Comparison of ENCODE assay signal across 14 cellular contexts in genomic region chr17:909642-910323, GRCh38.
DNase-seq lines count a peak whose midpoint lies in the region; ATAC-seq, FAIRE-seq and TF ChIP-seq lines count a peak whose summit lies in the region.
"Had no signal": no experiment of that assay in that cellular context is flagged by ENCODE, and none has a peak within 500 bp of the region (broad histone marks: within the 10 kb centered on the region; RNA-seq: fewer than 3 reads in every experiment).

No MANE protein-coding gene starts in this region.

- no peak overlapping the region for H2AFZ ChIP-seq in osteoblast (ENCODE audit: low read length)

- no peak overlapping the region for H3K27ac Mint-ChIP-seq in activated naive CD8-positive, alpha-beta T cell treated with anti-CD3 and anti-CD28 coated beads for 36 hours
- H3K27ac Mint-ChIP-seq: stimulated activated memory B cell treated with anti-CD40 and anti-IgM and Interleukin-4, amounts not matched to agents 10 μg/mL and 1 μg/mL and 100 μg/mL, for 72 hours had no signal

- H3K27me3 Mint-ChIP-seq in activated naive CD8-positive, alpha-beta T cell treated with anti-CD3 and anti-CD28 coated beads for 36 hours: peaks cover 40% of the 10 kb centered on the region

- no peaks in the 10 kb centered on the region for H3K9me3 ChIP-seq in osteoblast (ENCODE audit: low read depth, low read length)
- no peaks in the 10 kb centered on the region for H3K9me3 ChIP-seq in pancreas

- H3K79me2 ChIP-seq in osteoblast (ENCODE audit: insufficient read depth, low read length): peaks cover 2% of the 10 kb centered on the region

- H3K36me3 Mint-ChIP-seq in activated naive CD8-positive, alpha-beta T cell treated with anti-CD3 and anti-CD28 coated beads for 36 hours: no peaks in the 10 kb centered on the region
- H3K36me3 Mint-ChIP-seq: stimulated activated memory B cell treated with anti-CD40 and anti-IgM and Interleukin-4, amounts not matched to agents 10 μg/mL and 1 μg/mL and 100 μg/mL, for 72 hours had no signal

- H3K9me3 Mint-ChIP-seq in activated naive CD8-positive, alpha-beta T cell treated with anti-CD3 and anti-CD28 coated beads for 36 hours: no peaks in the 10 kb centered on the region
- H3K9me3 Mint-ChIP-seq: stimulated activated memory B cell treated with anti-CD40 and anti-IgM and Interleukin-4, amounts not matched to agents 10 μg/mL and 1 μg/mL and 100 μg/mL, for 72 hours had no signal

- H3K36me3 ChIP-seq in osteoblast (ENCODE audit: insufficient read depth, low read length) (no peaks in the 10 kb centered on the region), pancreas (no peaks in the 10 kb centered on the region)

- intact Hi-C loops in pancreas (cut with DNase I): no loop called here

- no peak for ATAC-seq in HG03196 (IDR thresholded peaks at IDR 0.05; ENCODE audit: unreplicated experiment)
- no peak for ATAC-seq in pancreas
- ATAC-seq: stimulated activated memory B cell treated with anti-CD40 and anti-IgM and Interleukin-4, amounts not matched to agents 10 μg/mL and 1 μg/mL and 100 μg/mL, for 72 hours had no signal

- no peak overlapping the region for H3K4me2 ChIP-seq in osteoblast (ENCODE audit: insufficient read depth, low read length)

- H3K4me3 Mint-ChIP-seq in activated naive CD8-positive, alpha-beta T cell treated with anti-CD3 and anti-CD28 coated beads for 36 hours: no peak overlapping the region
- H3K4me3 Mint-ChIP-seq: stimulated activated memory B cell treated with anti-CD40 and anti-IgM and Interleukin-4, amounts not matched to agents 10 μg/mL and 1 μg/mL and 100 μg/mL, for 72 hours had no signal

- DNase-seq in Daoy (ENCODE audit: low read depth) (peak; percentile 85), NOMO-1 treated with DMSO at 0.1 percent for 48 hours (lab: John Stamatoyannopoulos, UW; ENCODE audit: unreplicated experiment) (peak; percentile 64), epithelial cell of esophagus (ENCODE audit: low read depth) (peak; percentile 69), osteoblast (ENCODE audit: insufficient read length, low spot score, missing footprints) (no peak), pancreas (no peak)
- DNase-seq in activated naive CD8-positive, alpha-beta T cell treated with anti-CD3 and anti-CD28 coated beads for 36 hours: no peak
- no peak for DNase-seq in stimulated activated CD4-positive, alpha-beta T cell treated with anti-CD3 and anti-CD28 coated beads, Interleukin-12 subunit alpha, Interleukin-12 subunit beta, amount 100 ng/mL, for 4 hours
- DNase-seq: activated naive CD4-positive, alpha-beta T cell treated with anti-CD3 and anti-CD28 coated beads, Interleukin-2, amount 50 U/mL, for 16 hours; C1 segment of cervical spinal cord; GF-D8; NCI-H2171 treated with DMSO at 0.1 percent for 48 hours; stimulated activated CD4-positive, alpha-beta T cell treated with anti-CD3 and anti-CD28 coated beads, Interleukin-1b, Interleukin-23, amount 100 ng/mL, for 48 hours had no signal

- WGBS in pancreas, 2 donors: 89 to 91% methylated on average over 24 of the region's 24 CpGs

- H3K4me1 ChIP-seq in osteoblast (ENCODE audit: insufficient read depth, low read length) (peaks cover 8% of the 10 kb centered on the region), pancreas (no peaks in the 10 kb centered on the region)

- FAIRE-seq in pancreas (lab: Jason Lieb, UNC): no peak

- no peaks in the 10 kb centered on the region for H3K4me1 Mint-ChIP-seq in activated naive CD8-positive, alpha-beta T cell treated with anti-CD3 and anti-CD28 coated beads for 36 hours
- H3K4me1 Mint-ChIP-seq: stimulated activated memory B cell treated with anti-CD40 and anti-IgM and Interleukin-4, amounts not matched to agents 10 μg/mL and 1 μg/mL and 100 μg/mL, for 72 hours had no signal

- H4K20me1 ChIP-seq in osteoblast (ENCODE audit: insufficient read depth, low read length): no peaks in the 10 kb centered on the region

- H3K4me3 ChIP-seq in epithelial cell of esophagus (ENCODE audit: low read length) (no peak overlapping the region), osteoblast (ENCODE audit: insufficient read depth, low read length) (no peak overlapping the region), pancreas (no peak overlapping the region)

- no peaks in the 10 kb centered on the region for H3K27me3 ChIP-seq in osteoblast (ENCODE audit: insufficient read depth, low read length)
- no peaks in the 10 kb centered on the region for H3K27me3 ChIP-seq in pancreas

- no peak for TF ChIP-seq CTCF in epithelial cell of esophagus (IDR thresholded peaks at IDR 0.05; ENCODE audit: insufficient read depth, low read depth, low read length, missing control alignments)
- TF ChIP-seq CTCF in osteoblast (IDR thresholded peaks at IDR 0.05; ENCODE audit: extremely low read depth, low read depth, low read length): no peak
- TF ChIP-seq CTCF in pancreas (IDR thresholded peaks at IDR 0.05): no peak

- H3K27ac ChIP-seq in osteoblast (ENCODE audit: low read depth, low read length) (peak overlapping the region; percentile 37), pancreas (no peak overlapping the region)

Comparison
In these comparisons a context has a peak if more than half of its experiments do, and no peak if none do; other contexts are left out.
1. DNase-seq: peak in Daoy (single experiment), NOMO-1 treated with DMSO at 0.1 percent for 48 hours (single experiment) and epithelial cell of esophagus (single experiment); none in osteoblast (single experiment), pancreas (0 of 6), activated naive CD8-positive, alpha-beta T cell treated with anti-CD3 and anti-CD28 coated beads for 36 hours (single experiment) and stimulated activated CD4-positive, alpha-beta T cell treated with anti-CD3 and anti-CD28 coated beads, Interleukin-12 subunit alpha, Interleukin-12 subunit beta, amount 100 ng/mL, for 4 hours (single experiment).